Comparison of ENCODE assay signal across 7 cellular contexts in genomic region chr1:27366411-27367159, GRCh38. TPM values are rescaled to one million over a fixed set of nuclear protein-coding genes. Genes with fewer than 3 reads are reported as not detected.
DNase-seq lines count a peak whose midpoint lies in the region; ATAC-seq and TF ChIP-seq lines count a peak whose summit lies in the region.

A gene with protein sequence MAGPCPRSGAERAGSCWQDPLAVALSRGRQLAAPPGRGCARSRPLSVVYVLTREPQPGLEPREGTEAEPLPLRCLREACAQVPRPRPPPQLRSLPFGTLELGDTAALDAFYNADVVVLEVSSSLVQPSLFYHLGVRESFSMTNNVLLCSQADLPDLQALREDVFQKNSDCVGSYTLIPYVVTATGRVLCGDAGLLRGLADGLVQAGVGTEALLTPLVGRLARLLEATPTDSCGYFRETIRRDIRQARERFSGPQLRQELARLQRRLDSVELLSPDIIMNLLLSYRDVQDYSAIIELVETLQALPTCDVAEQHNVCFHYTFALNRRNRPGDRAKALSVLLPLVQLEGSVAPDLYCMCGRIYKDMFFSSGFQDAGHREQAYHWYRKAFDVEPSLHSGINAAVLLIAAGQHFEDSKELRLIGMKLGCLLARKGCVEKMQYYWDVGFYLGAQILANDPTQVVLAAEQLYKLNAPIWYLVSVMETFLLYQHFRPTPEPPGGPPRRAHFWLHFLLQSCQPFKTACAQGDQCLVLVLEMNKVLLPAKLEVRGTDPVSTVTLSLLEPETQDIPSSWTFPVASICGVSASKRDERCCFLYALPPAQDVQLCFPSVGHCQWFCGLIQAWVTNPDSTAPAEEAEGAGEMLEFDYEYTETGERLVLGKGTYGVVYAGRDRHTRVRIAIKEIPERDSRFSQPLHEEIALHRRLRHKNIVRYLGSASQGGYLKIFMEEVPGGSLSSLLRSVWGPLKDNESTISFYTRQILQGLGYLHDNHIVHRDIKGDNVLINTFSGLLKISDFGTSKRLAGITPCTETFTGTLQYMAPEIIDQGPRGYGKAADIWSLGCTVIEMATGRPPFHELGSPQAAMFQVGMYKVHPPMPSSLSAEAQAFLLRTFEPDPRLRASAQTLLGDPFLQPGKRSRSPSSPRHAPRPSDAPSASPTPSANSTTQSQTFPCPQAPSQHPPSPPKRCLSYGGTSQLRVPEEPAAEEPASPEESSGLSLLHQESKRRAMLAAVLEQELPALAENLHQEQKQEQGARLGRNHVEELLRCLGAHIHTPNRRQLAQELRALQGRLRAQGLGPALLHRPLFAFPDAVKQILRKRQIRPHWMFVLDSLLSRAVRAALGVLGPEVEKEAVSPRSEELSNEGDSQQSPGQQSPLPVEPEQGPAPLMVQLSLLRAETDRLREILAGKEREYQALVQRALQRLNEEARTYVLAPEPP (N-terminal part only) (minus strand): TSS chr1:27366961. CDS start chr1:27366597, 364 bp downstream.

- no peaks in the 10 kb centered on the region for H3K36me3 Mint-ChIP-seq in activated T-cell treated with anti-CD3 and anti-CD28 coated beads, Interleukin-2, amount 50 U/mL, for 4 hours (ENCODE audit: insufficient read depth)

- peak in 1 of 2 donors; percentile 43 for TF ChIP-seq POLR2A in suprapubic skin (IDR thresholded peaks at IDR 0.05)

- H3K4me1 ChIP-seq in mucosa of rectum (ENCODE audit: control insufficient read depth in 2 of 2, insufficient read depth in 2 of 2, low read length in 2 of 2): peaks cover 17% of the 10 kb centered on the region in 2 donors
- H3K4me1 ChIP-seq in suprapubic skin: peaks cover 48% of the 10 kb centered on the region

- H3K27ac ChIP-seq in mucosa of rectum (ENCODE audit: low read depth in 2 of 2, low read length in 2 of 2): peak within 1 kb of the TSS; percentile 87 to 95
- H3K27ac ChIP-seq in suprapubic skin: peak within 1 kb of the TSS; percentile 99

- DNase-seq in NCI-H748 (lab: John Stamatoyannopoulos, UW; ENCODE audit: unreplicated experiment) (peak; percentile 73), fibroblast of gingiva (ENCODE audit: low read depth) (peak; percentile 81), suprapubic skin (ENCODE audit: low spot score in 2 of 2) (peak; percentile 95)
- DNase-seq in activated T-cell treated with anti-CD3 and anti-CD28 coated beads, Interleukin-2, amount 50 U/mL, for 4 hours: peak; percentile 25

- peak within 1 kb of the TSS; percentile 69 to 94 for H3K9ac ChIP-seq in mucosa of rectum (ENCODE audit: low read depth in 1 of 2, low read length in 2 of 2)

- H3K27me3 ChIP-seq in mucosa of rectum (ENCODE audit: control insufficient read depth in 2 of 2, insufficient read depth in 2 of 2, low read length in 2 of 2) (no peaks in the 10 kb centered on the region), suprapubic skin (no peaks in the 10 kb centered on the region)

- H3K9me3 Mint-ChIP-seq in activated T-cell treated with anti-CD3 and anti-CD28 coated beads, Interleukin-2, amount 50 U/mL, for 4 hours: no peaks in the 10 kb centered on the region

- 1% methylated on average over 18 of the region's 67 CpGs for WGBS in suprapubic skin

- peak in 1 of 2 donors; percentile 17 for TF ChIP-seq CTCF in suprapubic skin (IDR thresholded peaks at IDR 0.05)

- H3K36me3 ChIP-seq in mucosa of rectum (ENCODE audit: control insufficient read depth in 2 of 2, insufficient read depth in 2 of 2, low read length in 2 of 2) (peaks cover 5 to 8% of the 10 kb centered on the region in 2 donors), suprapubic skin (peaks cover 31% of the 10 kb centered on the region)

- peak within 1 kb of the TSS; percentile 85 for H3K4me3 Mint-ChIP-seq in activated T-cell treated with anti-CD3 and anti-CD28 coated beads, Interleukin-2, amount 50 U/mL, for 4 hours

- no peaks in the 10 kb centered on the region for H3K27me3 Mint-ChIP-seq in activated T-cell treated with anti-CD3 and anti-CD28 coated beads, Interleukin-2, amount 50 U/mL, for 4 hours (ENCODE audit: low read depth)

- H3K4me3 ChIP-seq in GM08714 (ENCODE audit: low read length) (peak within 1 kb of the TSS; percentile 57; the same call in 1 of the 2 replicates), mucosa of rectum (ENCODE audit: low read length in 2 of 2) (peak within 1 kb of the TSS; percentile 73 to 81), suprapubic skin (peak within 1 kb of the TSS; percentile 60)

- TF ChIP-seq EP300 in suprapubic skin (IDR thresholded peaks at IDR 0.05): no peak

- peak; percentile 31 for ATAC-seq in HG03354 (IDR thresholded peaks at IDR 0.05; ENCODE audit: poor library complexity, severe bottlenecking, unreplicated experiment)
- peak; percentile 47 to 51 for ATAC-seq in activated T-cell treated with anti-CD3 and anti-CD28 coated beads, Interleukin-2, amount 50 U/mL, for 4 hours

- H3K9me3 ChIP-seq in mucosa of rectum (ENCODE audit: control insufficient read depth in 2 of 2, low read length in 2 of 2) (no peaks in the 10 kb centered on the region), suprapubic skin (no peaks in the 10 kb centered on the region)

- H3K4me1 Mint-ChIP-seq in activated T-cell treated with anti-CD3 and anti-CD28 coated beads, Interleukin-2, amount 50 U/mL, for 4 hours (ENCODE audit: low read depth): peaks cover 24% of the 10 kb centered on the region

RNA-seq across cellular contexts. Expression of the gene that starts here (rescaled TPM):
- 1 to 10 TPM; 3.1 to 4.8 (median 3.5) TPM for total RNA-seq in activated T-cell treated with anti-CD3 and anti-CD28 coated beads, Interleukin-2, amount 50 U/mL, for 4 hours
- 100 to 1,000 TPM in 3 of 4 donors, 10 to 100 TPM in 1; 85.4 to 147 (median 137) TPM for total RNA-seq in suprapubic skin

Comparison
In these comparisons a context has a peak if more than half of its experiments do, and no peak if none do; other contexts are left out.
1. Peak in every context shown above with its lines: DNase-seq, ATAC-seq, H3K4me3 ChIP-seq and H3K27ac ChIP-seq.
2. RNA of the gene that starts here (total RNA-seq): 85.4 to 147 TPM in suprapubic skin; 3.1 to 4.8 TPM in activated T-cell treated with anti-CD3 and anti-CD28 coated beads, Interleukin-2, amount 50 U/mL, for 4 hours; every median in the first group is over 10 times any median in the second.
3. DNase-seq: peak in every context shown above with its lines; median percentile 95 in suprapubic skin; 81 in fibroblast of gingiva; 73 in NCI-H748; 25 in activated T-cell treated with anti-CD3 and anti-CD28 coated beads, Interleukin-2, amount 50 U/mL, for 4 hours.